Comparison of ENCODE assay signal across 12 cellular contexts in the genomic region with DNA sequence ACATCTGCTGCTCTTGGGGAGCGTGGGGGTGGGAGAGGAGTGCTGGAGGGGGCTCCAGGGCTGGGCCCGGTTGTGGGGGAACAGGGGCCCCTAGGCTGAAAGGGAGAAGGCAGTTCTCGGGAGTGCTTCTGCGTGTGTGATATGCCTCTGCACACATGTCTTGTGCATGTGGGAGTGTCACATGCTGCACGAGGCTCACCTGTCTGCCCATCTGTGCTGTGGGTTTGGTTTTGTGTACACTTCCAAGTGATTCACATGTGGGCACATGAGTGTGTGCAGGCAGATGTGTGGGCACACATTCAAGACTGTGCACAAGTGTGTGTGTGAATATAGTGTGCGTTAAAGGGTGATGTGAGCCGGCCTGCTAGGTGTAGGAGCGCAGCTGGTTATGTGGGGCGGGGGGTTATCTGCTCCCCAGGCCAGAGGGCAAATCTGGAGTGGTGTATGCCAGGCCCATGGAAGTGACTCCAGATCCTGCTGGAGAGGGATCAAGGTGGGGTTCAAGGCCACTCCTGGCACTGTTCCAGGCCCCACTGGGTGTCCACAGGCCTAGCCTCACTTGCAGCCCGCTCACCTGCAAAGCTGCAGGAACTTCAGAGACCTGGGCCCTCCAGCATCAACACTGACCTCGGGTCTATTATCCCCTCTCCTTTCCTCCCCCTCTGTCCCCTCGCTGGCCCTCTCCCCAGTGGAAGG. TPM values are rescaled to one million over a fixed set of nuclear protein-coding genes. Genes with fewer than 3 reads are reported as not detected.
DNase-seq lines count a peak whose midpoint lies in the region; ATAC-seq and TF ChIP-seq lines count a peak whose summit lies in the region.
"Had no signal": no experiment of that assay in that cellular context is flagged by ENCODE, and none has a peak within 500 bp of the region (broad histone marks: within the 10 kb centered on the region; RNA-seq: fewer than 3 reads in every experiment).

No MANE protein-coding gene starts in this region.

- H4K20me1 ChIP-seq in BLaER1 treated with 17β-estradiol and CSF1 and Interleukin-3, amounts not matched to agents 10 nM and 100 nM: peaks cover 4 to 92% (median 66%) of the 10 kb centered on the region in 11 experiments; a peak in 20 of 22 replicates

- H3K9ac ChIP-seq in BLaER1 treated with 17β-estradiol and CSF1 and Interleukin-3, amounts not matched to agents 10 nM and 100 nM: peak overlapping the region in 7 of 11 experiments; percentile 92 to 95 (median 93); a peak in 12 of 22 replicates
- H3K9ac ChIP-seq in rectal smooth muscle tissue (ENCODE audit: low read length): peak overlapping the region; percentile 32

- no peaks in the 10 kb centered on the region for H3K9me3 ChIP-seq in BLaER1 treated with 17β-estradiol and CSF1 and Interleukin-3, amounts not matched to agents 10 nM and 100 nM (replicated peaks in 1 of 11)
- H3K9me3 ChIP-seq in right atrium auricular region: no peaks in the 10 kb centered on the region

- H3K9me3 Mint-ChIP-seq in T-helper 2 cell treated with Interferon-gamma antibody and Interleukin-4, amounts not matched to agents 5 μg/mL and 100 μg/mL, for 36 hours: no peaks in the 10 kb centered on the region
- H3K9me3 Mint-ChIP-seq: memory B cell had no signal

- no peak overlapping the region for H3K27ac Mint-ChIP-seq in T-helper 2 cell treated with Interferon-gamma antibody and Interleukin-4, amounts not matched to agents 5 μg/mL and 100 μg/mL, for 36 hours
- H3K27ac Mint-ChIP-seq: activated CD8-positive, alpha-beta memory T cell treated with anti-CD3 and anti-CD28 coated beads, Interleukin-2, amount 10 ng/mL, durations not matched to agents 7 days and 5 days; memory B cell had no signal

- no peaks in the 10 kb centered on the region for H3K36me3 ChIP-seq in BLaER1 treated with 17β-estradiol and CSF1 and Interleukin-3, amounts not matched to agents 10 nM and 100 nM
- H3K36me3 ChIP-seq in right atrium auricular region (no peaks in the 10 kb centered on the region), rectal smooth muscle tissue (ENCODE audit: control insufficient read depth, insufficient read depth, low read length) (no peaks in the 10 kb centered on the region)

- TF ChIP-seq CTCF in VCaP (conservative IDR thresholded peaks at IDR 0.05) (no peak), right atrium auricular region (IDR thresholded peaks at IDR 0.05) (no peak)

- peaks cover 54% of the 10 kb centered on the region for H3K27me3 Mint-ChIP-seq in T-helper 2 cell treated with Interferon-gamma antibody and Interleukin-4, amounts not matched to agents 5 μg/mL and 100 μg/mL, for 36 hours (ENCODE audit: low read depth)

- peak overlapping the region in 3 of 10 experiments; percentile 30 to 96 (median 92); a peak in 3 of 20 replicates for H3K4me3 ChIP-seq in BLaER1 treated with 17β-estradiol and CSF1 and Interleukin-3, amounts not matched to agents 10 nM and 100 nM
- H3K4me3 ChIP-seq in right atrium auricular region (peak overlapping the region in 1 of 2 donors; percentile 77), rectal smooth muscle tissue (ENCODE audit: low read length) (peak overlapping the region; percentile 68)

- no peak overlapping the region for H3K4me3 Mint-ChIP-seq in T-helper 2 cell treated with Interferon-gamma antibody and Interleukin-4, amounts not matched to agents 5 μg/mL and 100 μg/mL, for 36 hours
- H3K4me3 Mint-ChIP-seq: activated CD8-positive, alpha-beta memory T cell treated with anti-CD3 and anti-CD28 coated beads, Interleukin-2, amount 10 ng/mL, durations not matched to agents 7 days and 5 days; memory B cell had no signal

- H3K27me3 ChIP-seq in BLaER1 treated with 17β-estradiol and CSF1 and Interleukin-3, amounts not matched to agents 10 nM and 100 nM: peaks cover 40 to 70% (median 61%) of the 10 kb centered on the region in 11 experiments
- H3K27me3 ChIP-seq in right atrium auricular region (no peaks in the 10 kb centered on the region), rectal smooth muscle tissue (ENCODE audit: control insufficient read depth, insufficient read depth, low read length) (no peaks in the 10 kb centered on the region)

- H3K4me1 Mint-ChIP-seq in T-helper 2 cell treated with Interferon-gamma antibody and Interleukin-4, amounts not matched to agents 5 μg/mL and 100 μg/mL, for 36 hours (ENCODE audit: low read depth): peaks cover 5% of the 10 kb centered on the region
- H3K4me1 Mint-ChIP-seq: memory B cell had no signal

- H3K4me1 ChIP-seq in BLaER1 treated with 17β-estradiol and CSF1 and Interleukin-3, amounts not matched to agents 10 nM and 100 nM: peaks cover 57 to 76% (median 65%) of the 10 kb centered on the region in 10 experiments
- H3K4me1 ChIP-seq in right atrium auricular region (peaks cover 0 to 69% of the 10 kb centered on the region in 2 donors), rectal smooth muscle tissue (ENCODE audit: control insufficient read depth, insufficient read depth, low read length) (peaks cover 35% of the 10 kb centered on the region)

- H3K4me2 ChIP-seq in BLaER1 treated with 17β-estradiol and CSF1 and Interleukin-3, amounts not matched to agents 10 nM and 100 nM: peak overlapping the region; percentile 93 to 100 (median 96)

- 0 out of 22 replicates have a peak overlapping the region, but pooled peaks of 1 of the 11 experiments have one; percentile 96 for H3K27ac ChIP-seq in BLaER1 treated with 17β-estradiol and CSF1 and Interleukin-3, amounts not matched to agents 10 nM and 100 nM
- H3K27ac ChIP-seq in VCaP: peak overlapping the region; percentile 99; the same call in 1 of the 2 replicates
- peak overlapping the region; percentile 97 to 98 for H3K27ac ChIP-seq in right atrium auricular region
- peak overlapping the region; percentile 95 for H3K27ac ChIP-seq in rectal smooth muscle tissue (ENCODE audit: low read depth, low read length)

- ATAC-seq in HG03521 (IDR thresholded peaks at IDR 0.05; ENCODE audit: unreplicated experiment): no peak
- ATAC-seq in HG02870 (IDR thresholded peaks at IDR 0.05; ENCODE audit: unreplicated experiment): no peak
- ATAC-seq: activated CD8-positive, alpha-beta memory T cell treated with anti-CD3 and anti-CD28 coated beads, Interleukin-2, amount 10 ng/mL, durations not matched to agents 7 days and 5 days had no signal

- H3K36me3 Mint-ChIP-seq in T-helper 2 cell treated with Interferon-gamma antibody and Interleukin-4, amounts not matched to agents 5 μg/mL and 100 μg/mL, for 36 hours (ENCODE audit: low read depth): peaks cover 5% of the 10 kb centered on the region
- H3K36me3 Mint-ChIP-seq: memory B cell had no signal

- DNase-seq in right atrium auricular region (ENCODE audit: low spot score): no peak
- DNase-seq in retina: no peak
- no peak for DNase-seq in T-helper 2 cell treated with Interferon-gamma antibody and Interleukin-4, amounts not matched to agents 5 μg/mL and 100 μg/mL, for 36 hours (ENCODE audit: low spot score)
- DNase-seq: activated CD8-positive, alpha-beta memory T cell treated with anti-CD3 and anti-CD28 coated beads, Interleukin-2, amount 10 ng/mL, durations not matched to agents 7 days and 5 days; DND-41; effector memory CD4-positive, alpha-beta T cell had no signal

RNA-seq across cellular contexts. Expression of gene BAHCC1, which starts 3.8 kb away (rescaled TPM):
- 10 to 100 TPM in 1 of 2 donors, 1 to 10 TPM in 1; 5.8 to 12.7 TPM for total RNA-seq in right atrium auricular region
